In genomic region chr12:120323772-120324171, GRCh38 we compare ENCODE assay signal across 11 cellular contexts. TPM values are rescaled to one million over a fixed set of nuclear protein-coding genes. Genes with fewer than 3 reads are reported as not detected.
"Had no signal": no experiment of that assay in that cellular context is flagged by ENCODE, and none has a peak within 500 bp of the region (broad histone marks: within the 10 kb centered on the region; RNA-seq: fewer than 3 reads in every experiment).

No MANE protein-coding gene starts in this region.

- H3K27ac Mint-ChIP-seq: GM23338, H9, HFFc6 had no signal

- H3K4me3 Mint-ChIP-seq: GM23338, H9, HFFc6 had no signal

- H3K9me3 Mint-ChIP-seq: GM23338, H9, HFFc6 had no signal

- FAIRE-seq: H1, H54, HTR-8/SVneo, K562 had no signal

- H3K4me3 ChIP-seq: GM23338, K562 had no signal

- DNase-seq: H9, HCEC 1CT, HFFc6, IMR-90, KG1 had no signal

- ATAC-seq: GM23338, K562 had no signal

RNA-seq across cellular contexts. Expression of gene PLA2G1B, which starts 3.8 kb away (rescaled TPM):
- total RNA-seq: GM23338, H1, H9, HFFc6, HT-29, IMR-90 had no signal
- polyA plus RNA-seq: GM23338, H1, IMR-90, K562 had no signal

RNA-seq across cellular contexts. Expression of gene RNU4-1, which starts 30.7 kb away (rescaled TPM):
- total RNA-seq: GM23338 had no signal
- polyA plus RNA-seq: IMR-90 had no signal

RNA-seq across cellular contexts. Expression of gene RNU4-2, which starts 32.1 kb away (rescaled TPM):
- total RNA-seq: GM23338 had no signal
- polyA plus RNA-seq: GM23338, IMR-90, K562 had no signal

RNA-seq across cellular contexts. Expression of gene MSI1, which starts 45.2 kb away (rescaled TPM):
- total RNA-seq: HFFc6, HT-29, IMR-90 had no signal
- polyA plus RNA-seq: IMR-90, K562 had no signal
